ENCODE assay signal across 20 cellular contexts in the genomic region with DNA sequence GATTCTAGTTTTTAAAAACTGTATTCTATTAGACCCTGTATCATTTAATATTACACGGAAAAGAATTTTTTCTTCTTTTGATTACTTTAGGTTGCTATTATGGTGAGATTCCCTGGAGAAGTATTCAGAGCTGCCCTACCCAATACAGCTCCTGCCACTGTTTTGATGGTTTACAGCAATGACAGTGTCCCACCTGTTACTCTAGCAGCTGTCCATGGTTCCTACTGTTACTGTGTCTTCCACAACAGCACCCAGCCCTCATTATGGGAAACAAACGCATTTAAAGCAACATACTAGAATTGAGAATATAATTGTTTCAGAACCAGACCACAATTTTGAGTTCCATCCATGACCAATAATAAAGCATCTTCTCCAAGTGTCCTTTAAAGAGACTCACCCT.
"Had no signal": no experiment of that assay in that cellular context is flagged by ENCODE, and none has a peak within 500 bp of the region (broad histone marks: within the 10 kb centered on the region; RNA-seq: fewer than 3 reads in every experiment).

No MANE protein-coding gene starts in this region.

- ATAC-seq: activated CD8-positive, alpha-beta memory T cell treated with anti-CD3 and anti-CD28 coated beads, Interleukin-2, amount 10 ng/mL, durations not matched to agents 7 days and 5 days; effector memory CD8-positive, alpha-beta T cell; naive thymus-derived CD8-positive, alpha-beta T cell; sciatic nerve; stimulated activated naive B cell treated with anti-CD40 and anti-IgM and Interleukin-4, amounts not matched to agents 10 μg/mL and 1 μg/mL and 100 μg/mL, for 72 hours had no signal

- H3K36me3 ChIP-seq: brain microvascular endothelial cell, neutrophil, tibial nerve had no signal

- H3K9me3 ChIP-seq: neutrophil, tibial nerve had no signal

- H3K27me3 ChIP-seq: brain microvascular endothelial cell, hepatocyte, neutrophil, tibial nerve had no signal

- H3K27me3 Mint-ChIP-seq: activated CD8-positive, alpha-beta memory T cell treated with anti-CD3 and anti-CD28 coated beads, Interleukin-2, amount 10 ng/mL, durations not matched to agents 7 days and 5 days; activated naive CD8-positive, alpha-beta T cell treated with anti-CD3 and anti-CD28 coated beads for 36 hours; dendritic cell treated with granulocyte-macrophage colony-stimulating factor and Interleukin-4, amounts not matched to agents 40 ng/mL and 50 ng/mL, for 4 days; effector memory CD8-positive, alpha-beta T cell; naive thymus-derived CD8-positive, alpha-beta T cell; stimulated activated naive B cell treated with anti-CD40 and anti-IgM and Interleukin-4, amounts not matched to agents 10 μg/mL and 1 μg/mL and 100 μg/mL, for 72 hours had no signal

- H3K27ac ChIP-seq: brain microvascular endothelial cell, epithelial cell of prostate, hepatocyte, neutrophil, tibial nerve had no signal

- H3K36me3 Mint-ChIP-seq: naive thymus-derived CD8-positive, alpha-beta T cell had no signal

- H3K9me3 Mint-ChIP-seq: dendritic cell treated with granulocyte-macrophage colony-stimulating factor and Interleukin-4, amounts not matched to agents 40 ng/mL and 50 ng/mL, for 4 days; effector memory CD8-positive, alpha-beta T cell; naive thymus-derived CD8-positive, alpha-beta T cell; stimulated activated naive B cell treated with anti-CD40 and anti-IgM and Interleukin-4, amounts not matched to agents 10 μg/mL and 1 μg/mL and 100 μg/mL, for 72 hours had no signal

- DNase-seq: activated CD4-positive, alpha-beta T cell treated with anti-CD3 and anti-CD28 coated beads, Interleukin-2, amount 50 U/mL, for 48 hours; activated CD4-positive, CD25-positive, alpha-beta regulatory T cell treated with anti-CD3 and anti-CD28 coated beads, Interleukin-2, amount 50 U/mL, for 72 hours; activated CD8-positive, alpha-beta memory T cell treated with anti-CD3 and anti-CD28 coated beads, Interleukin-2, amount 10 ng/mL, durations not matched to agents 7 days and 5 days; activated gamma-delta T cell; activated naive CD8-positive, alpha-beta T cell treated with anti-CD3 and anti-CD28 coated beads for 36 hours; activated T-cell treated with anti-CD3 and anti-CD28 coated beads, Interleukin-2, amount 50 U/mL, for 48 hours; brain microvascular endothelial cell; effector memory CD8-positive, alpha-beta T cell; kidney glomerular epithelial cell; naive thymus-derived CD8-positive, alpha-beta T cell; posterior cingulate gyrus; stimulated activated CD4-positive, alpha-beta T cell treated with anti-CD3 and anti-CD28 coated beads, Interleukin-2, amount 100 ng/mL, for 24 hours; stimulated activated naive B cell treated with anti-CD40 and anti-IgM and Interleukin-4, amounts not matched to agents 10 μg/mL and 1 μg/mL and 100 μg/mL, for 72 hours had no signal

- H3K4me3 Mint-ChIP-seq: activated CD8-positive, alpha-beta memory T cell treated with anti-CD3 and anti-CD28 coated beads, Interleukin-2, amount 10 ng/mL, durations not matched to agents 7 days and 5 days; activated naive CD8-positive, alpha-beta T cell treated with anti-CD3 and anti-CD28 coated beads for 36 hours; dendritic cell treated with granulocyte-macrophage colony-stimulating factor and Interleukin-4, amounts not matched to agents 40 ng/mL and 50 ng/mL, for 4 days; effector memory CD8-positive, alpha-beta T cell; stimulated activated naive B cell treated with anti-CD40 and anti-IgM and Interleukin-4, amounts not matched to agents 10 μg/mL and 1 μg/mL and 100 μg/mL, for 72 hours had no signal

- H3K27ac Mint-ChIP-seq: activated CD8-positive, alpha-beta memory T cell treated with anti-CD3 and anti-CD28 coated beads, Interleukin-2, amount 10 ng/mL, durations not matched to agents 7 days and 5 days; activated naive CD8-positive, alpha-beta T cell treated with anti-CD3 and anti-CD28 coated beads for 36 hours; dendritic cell treated with granulocyte-macrophage colony-stimulating factor and Interleukin-4, amounts not matched to agents 40 ng/mL and 50 ng/mL, for 4 days; effector memory CD8-positive, alpha-beta T cell; stimulated activated naive B cell treated with anti-CD40 and anti-IgM and Interleukin-4, amounts not matched to agents 10 μg/mL and 1 μg/mL and 100 μg/mL, for 72 hours had no signal

- H3K4me3 ChIP-seq: hepatocyte, lung, tibial nerve had no signal
